27 cellular contexts compared by ENCODE assay signal in genomic region chr16:88447881-88448280, GRCh38.
"Had no signal": no experiment of that assay in that cellular context is flagged by ENCODE, and none has a peak within 500 bp of the region (broad histone marks: within the 10 kb centered on the region; RNA-seq: fewer than 3 reads in every experiment).

No MANE protein-coding gene starts in this region.

- H3K4me2 ChIP-seq: KMS-11 had no signal

- H3K27ac Mint-ChIP-seq: activated CD4-positive, alpha-beta T cell treated with anti-CD3 and anti-CD28 coated beads for 36 hours; activated CD4-positive, alpha-beta T cell treated with anti-CD3 and anti-CD28 coated beads, Interleukin-2, amount 10 ng/mL, durations not matched to agents 7 days and 5 days; activated CD8-positive, alpha-beta T cell treated with anti-CD3 and anti-CD28 coated beads, Interleukin-2, amount 10 ng/mL, durations not matched to agents 7 days and 5 days; activated naive CD8-positive, alpha-beta T cell treated with anti-CD3 and anti-CD28 coated beads, Interleukin-2, amount 10 ng/mL, durations not matched to agents 7 days and 5 days; activated T-cell treated with anti-CD3 and anti-CD28 coated beads, Interleukin-2, amount 50 U/mL, for 24 hours; activated T-helper 2 cell treated with anti-CD3 and anti-CD28 coated beads, Interferon-gamma antibody, Interleukin-2, Interleukin-4, amounts not matched to agents 10 μg/mL and 5 μg/mL and 100 μg/mL, durations not matched to agents 14 hours and 24 hours and 36 hours; T-helper 2 cell treated with Interferon-gamma antibody and Interleukin-4, amounts not matched to agents 5 μg/mL and 100 μg/mL, for 36 hours; WTC11 had no signal

- H3K36me3 ChIP-seq: ascending aorta, cardiac muscle cell had no signal

- H3K9ac ChIP-seq: KMS-11 had no signal

- H3K4me3 Mint-ChIP-seq: activated CD4-positive, alpha-beta T cell treated with anti-CD3 and anti-CD28 coated beads for 36 hours; activated CD4-positive, alpha-beta T cell treated with anti-CD3 and anti-CD28 coated beads, Interleukin-2, amount 10 ng/mL, durations not matched to agents 7 days and 5 days; activated CD8-positive, alpha-beta T cell treated with anti-CD3 and anti-CD28 coated beads, Interleukin-2, amount 10 ng/mL, durations not matched to agents 7 days and 5 days; activated naive CD4-positive, alpha-beta T cell treated with anti-CD3 and anti-CD28 coated beads, Interleukin-2, amount 50 U/mL, for 24 hours; activated naive CD8-positive, alpha-beta T cell treated with anti-CD3 and anti-CD28 coated beads, Interleukin-2, amount 10 ng/mL, durations not matched to agents 7 days and 5 days; activated T-cell treated with anti-CD3 and anti-CD28 coated beads, Interleukin-2, amount 50 U/mL, for 24 hours; central memory CD8-positive, alpha-beta T cell; T-helper 2 cell treated with Interferon-gamma antibody and Interleukin-4, amounts not matched to agents 5 μg/mL and 100 μg/mL, for 36 hours; WTC11 had no signal

- H3K9me3 ChIP-seq: ascending aorta had no signal

- H3K9me3 Mint-ChIP-seq: activated CD4-positive, alpha-beta T cell treated with anti-CD3 and anti-CD28 coated beads, Interleukin-2, amount 10 ng/mL, durations not matched to agents 7 days and 5 days; activated naive CD4-positive, alpha-beta T cell treated with anti-CD3 and anti-CD28 coated beads, Interleukin-2, amount 50 U/mL, for 24 hours; activated naive CD8-positive, alpha-beta T cell treated with anti-CD3 and anti-CD28 coated beads, Interleukin-2, amount 10 ng/mL, durations not matched to agents 7 days and 5 days; activated T-cell treated with anti-CD3 and anti-CD28 coated beads, Interleukin-2, amount 50 U/mL, for 24 hours; activated T-helper 2 cell treated with anti-CD3 and anti-CD28 coated beads, Interferon-gamma antibody, Interleukin-2, Interleukin-4, amounts not matched to agents 10 μg/mL and 5 μg/mL and 100 μg/mL, durations not matched to agents 14 hours and 24 hours and 36 hours; central memory CD8-positive, alpha-beta T cell; T-helper 2 cell treated with Interferon-gamma antibody and Interleukin-4, amounts not matched to agents 5 μg/mL and 100 μg/mL, for 36 hours; WTC11 had no signal

- H3K27me3 ChIP-seq: ascending aorta, cardiac muscle cell had no signal

- H3K4me1 Mint-ChIP-seq: WTC11 had no signal

- DNase-seq: activated CD4-positive, alpha-beta T cell treated with anti-CD3 and anti-CD28 coated beads for 36 hours; activated CD4-positive, alpha-beta T cell treated with anti-CD3 and anti-CD28 coated beads, Interleukin-2, amount 10 ng/mL, durations not matched to agents 7 days and 5 days; activated CD4-positive, alpha-beta T cell treated with anti-CD3 and anti-CD28 coated beads, Interleukin-2, amount 50 U/mL, for 48 hours; activated CD8-positive, alpha-beta T cell treated with anti-CD3 and anti-CD28 coated beads, Interleukin-2, amount 10 ng/mL, durations not matched to agents 7 days and 5 days; activated gamma-delta T cell; activated naive CD4-positive, alpha-beta T cell treated with Interleukin-2 at 50 U/mL for 16 hours; activated naive CD8-positive, alpha-beta T cell treated with anti-CD3 and anti-CD28 coated beads, Interleukin-2, amount 10 ng/mL, durations not matched to agents 7 days and 5 days; activated T-cell treated with anti-CD3 and anti-CD28 coated beads, Interleukin-2, amount 50 U/mL, for 24 hours; amygdala; MM.1S; NCI-H1092; NCI-H1436 treated with DMSO at 0.1 percent for 48 hours; NCI-H1694 treated with DMSO at 0.1 percent for 48 hours; NCI-H2029; NCI-H345; NCI-H524 treated with DMSO at 0.1 percent for 48 hours; Right ventricle myocardium superior had no signal

- H3K27ac ChIP-seq: ascending aorta, cardiac muscle cell, KMS-11, SK-N-MC had no signal

- H3K4me3 ChIP-seq: ascending aorta, cardiac muscle cell, SK-N-MC had no signal

- H3K27me3 Mint-ChIP-seq: activated CD4-positive, alpha-beta T cell treated with anti-CD3 and anti-CD28 coated beads for 36 hours; activated naive CD4-positive, alpha-beta T cell treated with anti-CD3 and anti-CD28 coated beads, Interleukin-2, amount 50 U/mL, for 24 hours; activated T-cell treated with anti-CD3 and anti-CD28 coated beads, Interleukin-2, amount 50 U/mL, for 24 hours; central memory CD8-positive, alpha-beta T cell had no signal

- ATAC-seq: activated CD4-positive, alpha-beta T cell treated with anti-CD3 and anti-CD28 coated beads for 36 hours; activated CD4-positive, CD25-positive, alpha-beta regulatory T cell treated with anti-CD3 and anti-CD28 coated beads, Interleukin-2, amount 50 U/mL, for 24 hours; activated CD8-positive, alpha-beta T cell treated with anti-CD3 and anti-CD28 coated beads, Interleukin-2, amount 10 ng/mL, durations not matched to agents 7 days and 5 days; WTC11 had no signal

- H3K36me3 Mint-ChIP-seq: activated naive CD4-positive, alpha-beta T cell treated with anti-CD3 and anti-CD28 coated beads, Interleukin-2, amount 50 U/mL, for 24 hours; activated naive CD8-positive, alpha-beta T cell treated with anti-CD3 and anti-CD28 coated beads, Interleukin-2, amount 10 ng/mL, durations not matched to agents 7 days and 5 days; WTC11 had no signal
